ENCODE assay signal across 32 cellular contexts in the genomic region with DNA sequence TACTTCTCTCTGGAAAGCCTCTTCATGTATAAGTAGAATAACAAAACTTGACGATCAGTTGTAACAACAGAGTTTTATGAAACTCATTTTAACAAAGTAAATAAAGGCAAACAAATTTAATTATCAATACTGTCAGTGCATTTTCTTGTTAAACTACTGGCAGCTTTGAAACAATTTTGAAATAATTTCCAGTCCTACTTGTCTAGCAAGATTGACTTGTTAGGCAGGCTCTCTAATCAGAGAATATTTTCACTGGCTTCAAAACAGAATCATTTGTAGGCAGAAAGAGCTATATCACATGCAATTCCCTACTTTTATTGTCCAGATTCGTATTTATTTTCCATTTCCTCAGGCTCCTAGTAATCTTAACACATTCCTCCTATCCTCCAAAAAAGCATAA. TPM values are rescaled to one million over a fixed set of nuclear protein-coding genes. Genes with fewer than 3 reads are reported as not detected.
"Had no signal": no experiment of that assay in that cellular context is flagged by ENCODE, and none has a peak within 500 bp of the region (broad histone marks: within the 10 kb centered on the region; RNA-seq: fewer than 3 reads in every experiment).

No MANE protein-coding gene starts in this region.

- H3K27me3 Mint-ChIP-seq: activated CD4-positive, alpha-beta T cell treated with anti-CD3 and anti-CD28 coated beads for 36 hours; activated CD4-positive, alpha-beta T cell treated with anti-CD3 and anti-CD28 coated beads, Interleukin-2, amount 10 ng/mL, durations not matched to agents 7 days and 5 days; activated CD8-positive, alpha-beta T cell treated with anti-CD3 and anti-CD28 coated beads for 36 hours; activated naive CD4-positive, alpha-beta T cell treated with anti-CD3 and anti-CD28 coated beads, Interleukin-2, amount 50 U/mL, for 24 hours; activated naive CD8-positive, alpha-beta T cell treated with anti-CD3 and anti-CD28 coated beads for 36 hours; activated naive CD8-positive, alpha-beta T cell treated with anti-CD3 and anti-CD28 coated beads, Interleukin-2, amount 50 U/mL, for 24 hours; activated T-helper 17 cell treated with anti-CD3 and anti-CD28 coated beads, Interleukin-2, amount 50 U/mL, for 72 hours; T-helper 17 cell had no signal

- H3K4me3 ChIP-seq: adrenal gland, body of pancreas, cardiac muscle cell, colonic mucosa, heart left ventricle had no signal

- ATAC-seq: activated CD4-positive, alpha-beta T cell treated with anti-CD3 and anti-CD28 coated beads for 36 hours; activated CD8-positive, alpha-beta T cell treated with anti-CD3 and anti-CD28 coated beads for 36 hours; activated naive CD8-positive, alpha-beta T cell treated with anti-CD3 and anti-CD28 coated beads, Interleukin-2, amount 50 U/mL, for 24 hours; activated T-cell treated with anti-CD3 and anti-CD28 coated beads, Interleukin-2, amount 50 U/mL, for 4 hours; activated T-helper 17 cell treated with anti-CD3 and anti-CD28 coated beads, Interleukin-2, amount 50 U/mL, for 72 hours; body of pancreas; esophagus mucosa; heart left ventricle; T-helper 17 cell had no signal

- H3K9me3 Mint-ChIP-seq: activated CD8-positive, alpha-beta T cell treated with anti-CD3 and anti-CD28 coated beads for 36 hours; activated naive CD4-positive, alpha-beta T cell treated with anti-CD3 and anti-CD28 coated beads for 36 hours; activated naive CD4-positive, alpha-beta T cell treated with anti-CD3 and anti-CD28 coated beads, Interleukin-2, amount 50 U/mL, for 24 hours; activated naive CD8-positive, alpha-beta T cell treated with anti-CD3 and anti-CD28 coated beads for 36 hours; activated naive CD8-positive, alpha-beta T cell treated with anti-CD3 and anti-CD28 coated beads, Interleukin-2, amount 50 U/mL, for 24 hours; activated T-cell treated with anti-CD3 and anti-CD28 coated beads, Interleukin-2, amount 50 U/mL, for 4 hours; activated T-helper 17 cell treated with anti-CD3 and anti-CD28 coated beads, Interleukin-2, amount 50 U/mL, for 72 hours; T-helper 2 cell treated with Interferon-gamma antibody and Interleukin-4, amounts not matched to agents 5 μg/mL and 100 μg/mL, for 36 hours had no signal

- H3K27ac Mint-ChIP-seq: activated CD4-positive, alpha-beta T cell treated with anti-CD3 and anti-CD28 coated beads for 36 hours; activated CD4-positive, alpha-beta T cell treated with anti-CD3 and anti-CD28 coated beads, Interleukin-2, amount 10 ng/mL, durations not matched to agents 7 days and 5 days; activated CD8-positive, alpha-beta T cell treated with anti-CD3 and anti-CD28 coated beads for 36 hours; activated naive CD4-positive, alpha-beta T cell treated with anti-CD3 and anti-CD28 coated beads for 36 hours; activated naive CD4-positive, alpha-beta T cell treated with anti-CD3 and anti-CD28 coated beads, Interleukin-2, amount 50 U/mL, for 24 hours; activated naive CD8-positive, alpha-beta T cell treated with anti-CD3 and anti-CD28 coated beads for 36 hours; activated naive CD8-positive, alpha-beta T cell treated with anti-CD3 and anti-CD28 coated beads, Interleukin-2, amount 50 U/mL, for 24 hours; activated T-helper 17 cell treated with anti-CD3 and anti-CD28 coated beads, Interleukin-2, amount 50 U/mL, for 72 hours; T-helper 17 cell; T-helper 2 cell treated with Interferon-gamma antibody and Interleukin-4, amounts not matched to agents 5 μg/mL and 100 μg/mL, for 36 hours had no signal

- H3K27me3 ChIP-seq: adrenal gland, body of pancreas, cardiac muscle cell, colonic mucosa, heart left ventricle had no signal

- DNase-seq: activated CD4-positive, alpha-beta T cell treated with anti-CD3 and anti-CD28 coated beads for 36 hours; activated CD4-positive, alpha-beta T cell treated with anti-CD3 and anti-CD28 coated beads, Interleukin-2, amount 10 ng/mL, durations not matched to agents 7 days and 5 days; activated CD4-positive, alpha-beta T cell treated with anti-CD3 and anti-CD28 coated beads, Interleukin-2, amount 50 U/mL, for 4 hours; activated CD4-positive, CD25-positive, alpha-beta regulatory T cell; activated CD4-positive, CD25-positive, alpha-beta regulatory T cell treated with anti-CD3 and anti-CD28 coated beads, Interleukin-2, amount 50 U/mL, for 72 hours; activated CD8-positive, alpha-beta memory T cell treated with anti-CD3 and anti-CD28 coated beads for 24 hours; activated CD8-positive, alpha-beta T cell treated with anti-CD3 and anti-CD28 coated beads for 36 hours; activated effector memory CD4-positive, alpha-beta T cell treated with anti-CD3 and anti-CD28 coated beads, Interleukin-2, amount 50 U/mL, for 16 hours; activated naive CD4-positive, alpha-beta T cell treated with anti-CD3 and anti-CD28 coated beads for 36 hours; activated naive CD8-positive, alpha-beta T cell treated with anti-CD3 and anti-CD28 coated beads for 36 hours; activated naive CD8-positive, alpha-beta T cell treated with anti-CD3 and anti-CD28 coated beads, Interleukin-2, amount 50 U/mL, for 24 hours; activated T-cell treated with anti-CD3 and anti-CD28 coated beads, Interleukin-2, amount 50 U/mL, for 4 hours; adrenal gland; amygdala; aorta; body of pancreas; central memory CD4-positive, alpha-beta T cell; cerebellar nuclear complex; colonic mucosa; effector CD8-positive, alpha-beta T cell; foreskin fibroblast; heart left ventricle; T-helper 1 cell; T-helper 17 cell; T1000 had no signal

- H3K4me1 ChIP-seq: colonic mucosa, heart left ventricle had no signal

- H3K27ac ChIP-seq: adrenal gland, body of pancreas, cardiac muscle cell, colonic mucosa, heart left ventricle had no signal

- H3K9me3 ChIP-seq: adrenal gland, body of pancreas, colonic mucosa, heart left ventricle had no signal

- H3K4me3 Mint-ChIP-seq: activated CD4-positive, alpha-beta T cell treated with anti-CD3 and anti-CD28 coated beads for 36 hours; activated CD4-positive, alpha-beta T cell treated with anti-CD3 and anti-CD28 coated beads, Interleukin-2, amount 10 ng/mL, durations not matched to agents 7 days and 5 days; activated CD8-positive, alpha-beta T cell treated with anti-CD3 and anti-CD28 coated beads for 36 hours; activated naive CD4-positive, alpha-beta T cell treated with anti-CD3 and anti-CD28 coated beads for 36 hours; activated naive CD4-positive, alpha-beta T cell treated with anti-CD3 and anti-CD28 coated beads, Interleukin-2, amount 50 U/mL, for 24 hours; activated naive CD8-positive, alpha-beta T cell treated with anti-CD3 and anti-CD28 coated beads for 36 hours; activated naive CD8-positive, alpha-beta T cell treated with anti-CD3 and anti-CD28 coated beads, Interleukin-2, amount 50 U/mL, for 24 hours; activated T-cell treated with anti-CD3 and anti-CD28 coated beads, Interleukin-2, amount 50 U/mL, for 4 hours; activated T-helper 17 cell treated with anti-CD3 and anti-CD28 coated beads, Interleukin-2, amount 50 U/mL, for 72 hours; T-helper 17 cell; T-helper 2 cell treated with Interferon-gamma antibody and Interleukin-4, amounts not matched to agents 5 μg/mL and 100 μg/mL, for 36 hours had no signal

RNA-seq across cellular contexts. Expression of a gene that starts 45.9 kb away (rescaled TPM):
- total RNA-seq: activated CD8-positive, alpha-beta T cell treated with anti-CD3 and anti-CD28 coated beads for 36 hours; activated naive CD4-positive, alpha-beta T cell treated with anti-CD3 and anti-CD28 coated beads for 36 hours; body of pancreas; colonic mucosa; endothelial cell of umbilical vein; epithelial cell of proximal tubule; esophagus mucosa had no signal
- polyA plus RNA-seq: aorta had no signal
